ENCODE assay signal across 9 cellular contexts in genomic region chr9:99130069-99130468, GRCh38. TPM values are rescaled to one million over a fixed set of nuclear protein-coding genes. Genes with fewer than 3 reads are reported as not detected.
DNase-seq lines count a peak whose midpoint lies in the region; ATAC-seq and FAIRE-seq lines count a peak whose summit lies in the region.
"Had no signal": no experiment of that assay in that cellular context is flagged by ENCODE, and none has a peak within 500 bp of the region (broad histone marks: within the 10 kb centered on the region; RNA-seq: fewer than 3 reads in every experiment).

No MANE protein-coding gene starts in this region.

- no peaks in the 10 kb centered on the region for H3K36me3 ChIP-seq in mesendoderm (ENCODE audit: control insufficient read depth, insufficient read depth, low read length)

- H3K4me2 ChIP-seq in mesendoderm (ENCODE audit: low read length), result no peak overlapping the region

- H4K5ac ChIP-seq in mesendoderm (ENCODE audit: low read length), result no peak overlapping the region

- no peak overlapping the region for H3K4ac ChIP-seq in mesendoderm (ENCODE audit: low read depth, low read length)

- no peak overlapping the region for H2BK5ac ChIP-seq in mesendoderm (ENCODE audit: low read length)

- ATAC-seq in GM21526 (IDR thresholded peaks at IDR 0.05; ENCODE audit: low FRiP score, unreplicated experiment) (peak; percentile 71), HG03469 (IDR thresholded peaks at IDR 0.05; ENCODE audit: unreplicated experiment) (peak; percentile 55)

- no peak overlapping the region for H3K56ac ChIP-seq in mesendoderm (ENCODE audit: low read length)

- peaks cover 14% of the 10 kb centered on the region for H3K79me2 ChIP-seq in mesendoderm (ENCODE audit: control insufficient read depth, insufficient read depth, low read length)
- H3K79me2 ChIP-seq: parathyroid adenoma had no signal

- no peak overlapping the region for H3K18ac ChIP-seq in mesendoderm (ENCODE audit: low read length)

- H2BK15ac ChIP-seq in mesendoderm (replicated peaks; ENCODE audit: low read depth), result no peak overlapping the region

- DNase-seq in GM18507 (ENCODE audit: extremely low spot score, insufficient read length, low read depth), result peak; percentile 25
- peak; percentile 23 for DNase-seq in germinal center (ENCODE audit: low spot score)
- DNase-seq in NCI-H128 (lab: John Stamatoyannopoulos, UW; ENCODE audit: unreplicated experiment), result no peak
- no peak for DNase-seq in GOT3 (lab: John Stamatoyannopoulos, UW)
- DNase-seq in kidney glomerular epithelial cell (lab: John Stamatoyannopoulos, UW), result no peak
- no peak for DNase-seq in mesendoderm

- no peak overlapping the region for H3K4me3 ChIP-seq in mesendoderm (ENCODE audit: low read length)

- H3K79me1 ChIP-seq in mesendoderm (ENCODE audit: low read length), result peaks cover 24% of the 10 kb centered on the region

- no peak overlapping the region for H4K8ac ChIP-seq in mesendoderm (ENCODE audit: low read depth, low read length)

- H3K4me1 ChIP-seq in mesendoderm (ENCODE audit: control insufficient read depth, low read depth, low read length), result peaks cover 2% of the 10 kb centered on the region
- H3K4me1 ChIP-seq: parathyroid adenoma had no signal

- H3K27ac ChIP-seq in mesendoderm (ENCODE audit: low read depth, low read length), result no peak overlapping the region
- H3K27ac ChIP-seq: parathyroid adenoma had no signal

- no peak overlapping the region for H3K9ac ChIP-seq in mesendoderm (ENCODE audit: low read length)
- H3K9ac ChIP-seq: parathyroid adenoma had no signal

- no peaks in the 10 kb centered on the region for H3K27me3 ChIP-seq in mesendoderm (ENCODE audit: insufficient read depth, low read length, poor library complexity)

- FAIRE-seq in GM18507 (lab: Jason Lieb, UNC), result peak; percentile 83

- H3K23ac ChIP-seq in mesendoderm (ENCODE audit: low read length), result no peak overlapping the region

- no peak overlapping the region for H2AK5ac ChIP-seq in mesendoderm (ENCODE audit: low read length)

- no peak overlapping the region for H2BK120ac ChIP-seq in mesendoderm (ENCODE audit: low read depth, low read length)

- no CpG with 5 or more reads among the region's 3 CpGs for WGBS in mesendoderm (ENCODE audit: extremely low coverage, insufficient coverage, low lambda C conversion rate)

RNA-seq across cellular contexts. Expression of gene TGFBR1, which starts 25.2 kb away (rescaled TPM):
- polyA plus RNA-seq in mesendoderm (2013, experiment 1 of 2), result 21.7 TPM
- 21.0 TPM for polyA plus RNA-seq in mesendoderm (2013, experiment 2 of 2)

Comparison
In these comparisons a context has a peak if more than half of its experiments do, and no peak if none do; other contexts are left out.
1. DNase-seq: peak in GM18507 (single experiment) and germinal center (single experiment); none in NCI-H128 (single experiment), GOT3 (single experiment), kidney glomerular epithelial cell (single experiment) and mesendoderm (single experiment).